Comparison of ENCODE assay signal across 25 cellular contexts in the genomic region with DNA sequence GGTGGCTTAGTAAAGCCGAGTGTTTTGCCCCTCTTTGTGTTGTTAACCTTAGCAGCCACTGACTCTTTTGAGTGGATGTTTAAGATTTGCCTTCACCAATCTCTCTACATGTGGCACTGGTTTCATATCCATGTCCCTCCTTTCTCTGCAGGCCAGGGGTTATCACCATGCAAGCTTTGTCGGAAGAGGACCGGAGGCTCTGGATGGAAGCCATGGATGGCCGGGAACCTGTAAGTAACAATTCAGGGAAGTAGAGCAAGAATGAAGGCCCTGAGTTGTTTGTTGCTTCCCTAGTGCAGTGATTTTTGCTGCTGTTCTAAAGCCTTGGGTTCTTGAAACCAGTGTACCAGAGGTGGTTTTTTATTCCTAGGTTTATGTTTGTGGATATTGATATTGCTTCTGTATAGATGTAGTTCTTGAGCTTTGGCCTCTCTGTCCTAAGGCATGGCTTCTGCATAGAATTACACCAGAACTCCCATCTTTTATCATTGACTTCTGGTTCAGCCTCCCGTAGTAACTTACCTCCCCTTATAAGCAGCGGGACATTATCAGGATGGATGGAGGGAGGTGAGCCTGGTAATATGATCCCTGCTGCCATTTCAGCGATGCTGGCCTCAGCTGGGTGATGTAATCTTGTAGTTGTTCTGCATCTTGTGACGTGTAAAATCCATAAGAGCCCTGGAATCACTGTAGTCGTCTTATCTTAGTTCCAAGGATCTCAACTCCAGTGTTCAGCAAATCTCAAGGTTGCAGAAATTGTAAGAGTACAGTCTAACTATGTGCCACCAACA.
DNase-seq lines count a peak whose midpoint lies in the region; ATAC-seq and TF ChIP-seq lines count a peak whose summit lies in the region.
"Had no signal": no experiment of that assay in that cellular context is flagged by ENCODE, and none has a peak within 500 bp of the region (broad histone marks: within the 10 kb centered on the region; RNA-seq: fewer than 3 reads in every experiment).

No MANE protein-coding gene starts in this region.

- DNase-seq in NCI-H2107 treated with DMSO at 0.1 percent for 48 hours (lab: John Stamatoyannopoulos, UW; ENCODE audit: unreplicated experiment): peak; percentile 18
- no peak for DNase-seq in NCI-H2107 (lab: John Stamatoyannopoulos, UW)
- peak; percentile 64 for DNase-seq in NCI-H69 (lab: John Stamatoyannopoulos, UW)
- DNase-seq in right cardiac atrium: peak in 2 of 3 donors; percentile 41 to 70
- no peak for DNase-seq in nephron progenitor cell
- DNase-seq in trophoblast cell: no peak
- DNase-seq in GOT3 (lab: John Stamatoyannopoulos, UW): no peak
- DNase-seq: 8988T; activated B cell treated with CpG ODN at 0.5 μM for 24 hours; activated CD4-positive, alpha-beta memory T cell treated with anti-CD3 and anti-CD28 coated beads for 36 hours; activated gamma-delta T cell treated with Interleukin-2 at 50 U/mL for 16 hours; NCI-H1105; NCI-H2029 treated with DMSO at 0.1 percent for 48 hours; NCI-H526; stimulated activated CD4-positive, alpha-beta T cell treated with anti-CD3 and anti-CD28 coated beads, Interleukin-4, amount 100 ng/mL, for 1 hour; stomach; upper lobe of left lung had no signal

- H2BK120ac ChIP-seq in trophoblast cell (ENCODE audit: insufficient read depth, low read length, poor library complexity): no peak overlapping the region

- no peak overlapping the region for H3K23ac ChIP-seq in trophoblast cell (ENCODE audit: low read length)

- no peak overlapping the region for H4K91ac ChIP-seq in trophoblast cell (ENCODE audit: low read depth, low read length)

- peaks cover 28% of the 10 kb centered on the region for H3K4me1 ChIP-seq in right cardiac atrium (ENCODE audit: control insufficient read depth, insufficient read depth, low read length)
- no peaks in the 10 kb centered on the region for H3K4me1 ChIP-seq in trophoblast cell (ENCODE audit: control insufficient read depth in 1 of 2, insufficient read depth in 2 of 2, low read length in 2 of 2)
- H3K4me1 ChIP-seq: HAP-1 had no signal

- no peak overlapping the region for H3K18ac ChIP-seq in trophoblast cell (ENCODE audit: low read length)

- no peak overlapping the region for H3K4me2 ChIP-seq in trophoblast cell (ENCODE audit: low read length)
- H3K4me2 ChIP-seq: hepatocyte, smooth muscle cell had no signal

- H4K12ac ChIP-seq in trophoblast cell (ENCODE audit: low read depth, low read length): no peak overlapping the region

- intact Hi-C loops in right cardiac atrium (cut with DNase I): no loop called here

- H3K9me3 Mint-ChIP-seq in nephron progenitor cell: no peaks in the 10 kb centered on the region
- H3K9me3 Mint-ChIP-seq: activated B cell treated with CpG ODN at 0.5 μM for 24 hours; activated CD4-positive, alpha-beta memory T cell treated with anti-CD3 and anti-CD28 coated beads for 36 hours; dendritic cell treated with granulocyte-macrophage colony-stimulating factor and Interleukin-4, amounts not matched to agents 40 ng/mL and 50 ng/mL, for 4 days; neural crest cell had no signal

- H3K9me3 ChIP-seq in right cardiac atrium (ENCODE audit: control insufficient read depth, low read length): no peaks in the 10 kb centered on the region
- H3K9me3 ChIP-seq in trophoblast cell (ENCODE audit: insufficient read depth, low read depth, low read length): no peaks in the 10 kb centered on the region
- H3K9me3 ChIP-seq: adrenal gland, HAP-1, stomach, upper lobe of left lung had no signal

- H3K9ac ChIP-seq in trophoblast cell (ENCODE audit: low read length): no peak overlapping the region

- H3K27ac Mint-ChIP-seq in nephron progenitor cell: peak overlapping the region; percentile 16
- H3K27ac Mint-ChIP-seq: activated B cell treated with CpG ODN at 0.5 μM for 24 hours; activated CD4-positive, alpha-beta memory T cell treated with anti-CD3 and anti-CD28 coated beads for 36 hours; dendritic cell treated with granulocyte-macrophage colony-stimulating factor and Interleukin-4, amounts not matched to agents 40 ng/mL and 50 ng/mL, for 4 days had no signal

- no peaks in the 10 kb centered on the region for H3K36me3 Mint-ChIP-seq in nephron progenitor cell (ENCODE audit: low read depth)

- no peak overlapping the region for H2BK5ac ChIP-seq in trophoblast cell (ENCODE audit: low read depth, low read length, poor library complexity)

- H3K4ac ChIP-seq in trophoblast cell (ENCODE audit: low read depth, low read length): no peak overlapping the region

- no peak overlapping the region for H2AFZ ChIP-seq in trophoblast cell (ENCODE audit: insufficient read depth, low read length, poor library complexity)
- H2AFZ ChIP-seq: hepatocyte had no signal

- no peaks in the 10 kb centered on the region for H3K27me3 ChIP-seq in right cardiac atrium (ENCODE audit: control insufficient read depth, insufficient read depth)
- no peaks in the 10 kb centered on the region for H3K27me3 ChIP-seq in trophoblast cell (ENCODE audit: insufficient read depth, low read length)
- H3K27me3 ChIP-seq: adrenal gland, hepatocyte, stomach, upper lobe of left lung had no signal

- ATAC-seq in right cardiac atrium: peak; percentile 32 to 48
- no peak for ATAC-seq in GM19467 (IDR thresholded peaks at IDR 0.05; ENCODE audit: unreplicated experiment)
- ATAC-seq: Panc1 had no signal

- no peak overlapping the region for H2AK5ac ChIP-seq in trophoblast cell (ENCODE audit: low read length)

- H2BK12ac ChIP-seq in trophoblast cell (ENCODE audit: low read length): no peak overlapping the region

- H3K27me3 Mint-ChIP-seq in nephron progenitor cell (ENCODE audit: low read depth, poor library complexity): peaks cover 3% of the 10 kb centered on the region
- H3K27me3 Mint-ChIP-seq: activated B cell treated with CpG ODN at 0.5 μM for 24 hours; activated CD4-positive, alpha-beta memory T cell treated with anti-CD3 and anti-CD28 coated beads for 36 hours; dendritic cell treated with granulocyte-macrophage colony-stimulating factor and Interleukin-4, amounts not matched to agents 40 ng/mL and 50 ng/mL, for 4 days had no signal

- H3K4me3 Mint-ChIP-seq in nephron progenitor cell: no peak overlapping the region
- H3K4me3 Mint-ChIP-seq: activated B cell treated with CpG ODN at 0.5 μM for 24 hours; activated CD4-positive, alpha-beta memory T cell treated with anti-CD3 and anti-CD28 coated beads for 36 hours; dendritic cell treated with granulocyte-macrophage colony-stimulating factor and Interleukin-4, amounts not matched to agents 40 ng/mL and 50 ng/mL, for 4 days; neural crest cell had no signal

- no peak for TF ChIP-seq CTCF in nephron progenitor cell (IDR thresholded peaks at IDR 0.05)

- no peaks in the 10 kb centered on the region for H3K36me3 ChIP-seq in trophoblast cell (ENCODE audit: control insufficient read depth in 1 of 2, insufficient read depth in 2 of 2, low read length in 2 of 2)
- H3K36me3 ChIP-seq: adrenal gland, HAP-1, upper lobe of left lung had no signal

- peaks cover 13% of the 10 kb centered on the region for H3K4me1 Mint-ChIP-seq in nephron progenitor cell
- H3K4me1 Mint-ChIP-seq: neural crest cell had no signal

- H3K4me3 ChIP-seq in right cardiac atrium (ENCODE audit: low read length) (no peak overlapping the region), trophoblast cell (ENCODE audit: low read depth, low read length) (no peak overlapping the region)
- H3K4me3 ChIP-seq: adrenal gland, HAP-1, hepatocyte, smooth muscle cell, stomach, upper lobe of left lung had no signal

- no peaks in the 10 kb centered on the region for H3K79me1 ChIP-seq in trophoblast cell (ENCODE audit: low read length)

- H3K14ac ChIP-seq in trophoblast cell (ENCODE audit: low read length): no peak overlapping the region

- H3K79me2 ChIP-seq in trophoblast cell (ENCODE audit: control insufficient read depth, insufficient read depth, low read length, poor library complexity): no peaks in the 10 kb centered on the region
- H3K79me2 ChIP-seq: hepatocyte had no signal

- H3K27ac ChIP-seq in right cardiac atrium (ENCODE audit: low read length) (peak overlapping the region; percentile 42), trophoblast cell (ENCODE audit: low read depth, low read length) (no peak overlapping the region)
- H3K27ac ChIP-seq: adrenal gland, hepatocyte, stomach had no signal

- WGBS in right cardiac atrium: 56% methylated on average over 9 of the region's 9 CpGs
- WGBS in trophoblast cell (ENCODE audit: extremely low coverage, insufficient coverage, insufficient read length): no CpG with 5 or more reads among the region's 9 CpGs

- no peak overlapping the region for H4K8ac ChIP-seq in trophoblast cell (ENCODE audit: low read depth, low read length)

Comparison
In these comparisons a context has a peak if more than half of its experiments do, and no peak if none do; other contexts are left out.
1. DNase-seq: peak in NCI-H2107 treated with DMSO at 0.1 percent for 48 hours (single experiment), NCI-H69 (single experiment) and right cardiac atrium (2 of 3); none in NCI-H2107 (single experiment), nephron progenitor cell (single experiment), trophoblast cell (0 of 2) and GOT3 (single experiment).